In the genomic region with DNA sequence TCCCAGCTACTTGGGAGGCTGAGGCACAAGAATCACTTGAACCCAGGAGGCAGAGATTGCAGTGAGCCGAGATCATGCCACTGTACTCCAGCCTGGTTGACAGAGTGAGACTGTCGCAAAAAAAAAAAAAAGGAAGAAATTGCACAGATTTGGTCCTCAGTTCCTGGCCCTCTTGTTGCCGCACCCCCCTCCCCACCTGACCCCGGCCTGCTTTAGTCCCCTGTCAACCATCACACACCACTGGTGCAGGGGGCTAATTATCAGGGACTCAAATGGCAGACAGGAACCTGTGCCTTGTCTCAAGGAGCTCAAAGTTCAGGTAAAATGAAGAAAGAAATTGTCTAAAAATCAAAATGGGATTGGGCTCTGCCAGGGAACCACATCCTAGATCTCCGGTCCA, we compare ENCODE assay signal across 20 cellular contexts. TPM values are rescaled to one million over a fixed set of nuclear protein-coding genes. Genes with fewer than 3 reads are reported as not detected.
"Had no signal": no experiment of that assay in that cellular context is flagged by ENCODE, and none has a peak within 500 bp of the region (broad histone marks: within the 10 kb centered on the region; RNA-seq: fewer than 3 reads in every experiment).

No MANE protein-coding gene starts in this region.

- H3K27ac ChIP-seq: colonic mucosa, left ventricle myocardium inferior, parathyroid adenoma, transverse colon, WERI-Rb-1 had no signal

- ATAC-seq: right cardiac atrium had no signal

- H3K27ac Mint-ChIP-seq: activated T-helper 2 cell treated with anti-CD3 and anti-CD28 coated beads, Interferon-gamma antibody, Interleukin-2, Interleukin-4, amounts not matched to agents 10 μg/mL and 5 μg/mL and 100 μg/mL, durations not matched to agents 14 hours and 24 hours and 36 hours; nephron progenitor cell had no signal

- H3K36me3 ChIP-seq: colonic mucosa, left ventricle myocardium inferior, transverse colon, uterus, WERI-Rb-1 had no signal

- H3K79me2 ChIP-seq: parathyroid adenoma had no signal

- H2AFZ ChIP-seq: parathyroid adenoma had no signal

- H3K9me3 ChIP-seq: colonic mucosa, left ventricle myocardium inferior, transverse colon, uterus had no signal

- H3K27me3 ChIP-seq: colonic mucosa, uterus had no signal

- H3K9ac ChIP-seq: parathyroid adenoma had no signal

- H3K4me3 ChIP-seq: colonic mucosa, dorsolateral prefrontal cortex, left ventricle myocardium inferior, transverse colon, uterus had no signal

- H3K4me1 ChIP-seq: colonic mucosa, parathyroid adenoma, transverse colon had no signal

- H3K36me3 Mint-ChIP-seq: mesothelial cell of epicardium had no signal

- DNase-seq: activated CD4-positive, alpha-beta T cell treated with anti-CD3 and anti-CD28 coated beads for 1 hour; colonic mucosa; foreskin melanocyte; glutamatergic neuron; hippocampal formation; left ventricle myocardium inferior; nephron progenitor cell; stimulated activated CD4-positive, alpha-beta T cell treated with anti-CD3 and anti-CD28 coated beads, Interleukin-1b, Interleukin-23, amount 100 ng/mL, for 48 hours; transverse colon; WERI-Rb-1 had no signal

- H3K9me3 Mint-ChIP-seq: activated T-cell treated with anti-CD3 and anti-CD28 coated beads, Interleukin-2, amount 50 U/mL, for 24 hours; activated T-helper 2 cell treated with anti-CD3 and anti-CD28 coated beads, Interferon-gamma antibody, Interleukin-2, Interleukin-4, amounts not matched to agents 10 μg/mL and 5 μg/mL and 100 μg/mL, durations not matched to agents 14 hours and 24 hours and 36 hours; central memory CD8-positive, alpha-beta T cell; effector memory CD8-positive, alpha-beta T cell; mesothelial cell of epicardium; nephron progenitor cell had no signal

- H3K4me3 Mint-ChIP-seq: activated T-cell treated with anti-CD3 and anti-CD28 coated beads, Interleukin-2, amount 50 U/mL, for 24 hours; central memory CD8-positive, alpha-beta T cell; effector memory CD8-positive, alpha-beta T cell; mesothelial cell of epicardium; nephron progenitor cell had no signal

RNA-seq across cellular contexts. Expression of a gene that starts 28.1 kb away (rescaled TPM):
- total RNA-seq: endothelial cell of umbilical vein had no signal
- polyA plus RNA-seq: endothelial cell of umbilical vein had no signal
